11 cellular contexts compared by ENCODE assay signal in the genomic region with DNA sequence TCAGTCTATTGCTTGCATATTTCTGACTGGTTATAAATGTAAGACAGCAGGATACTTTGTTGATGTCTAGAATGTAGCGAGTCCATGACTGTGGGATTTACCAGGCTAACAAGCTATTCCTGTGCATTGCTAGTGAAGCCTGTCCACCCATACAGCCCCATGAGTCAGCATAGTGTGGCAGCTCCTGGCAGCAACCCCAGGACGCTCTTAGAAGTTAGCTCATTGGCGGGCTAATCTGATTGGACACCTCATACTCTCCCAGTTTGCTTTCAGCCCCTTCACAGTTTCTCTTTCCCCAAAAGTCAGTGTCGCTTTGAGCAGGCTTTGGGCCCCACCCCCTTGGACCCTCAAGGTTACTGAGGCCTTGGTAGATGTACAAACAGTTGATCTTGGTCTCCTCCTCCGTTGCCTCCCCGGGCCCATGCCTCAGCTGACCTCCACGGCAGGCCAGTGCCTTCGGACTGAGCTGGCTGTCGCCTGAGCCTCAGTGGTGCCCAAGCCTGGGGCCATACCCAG.
DNase-seq lines count a peak whose midpoint lies in the region; ATAC-seq, FAIRE-seq and TF ChIP-seq lines count a peak whose summit lies in the region.
"Had no signal": no experiment of that assay in that cellular context is flagged by ENCODE, and none has a peak within 500 bp of the region (broad histone marks: within the 10 kb centered on the region; RNA-seq: fewer than 3 reads in every experiment).

No MANE protein-coding gene starts in this region.

- no peak for ATAC-seq in GM19395 (IDR thresholded peaks at IDR 0.05; ENCODE audit: unreplicated experiment)

- no peak for TF ChIP-seq POLR2A in erythroblast (IDR thresholded peaks at IDR 0.05; ENCODE audit: low read length)

- no peak overlapping the region for H3K27ac ChIP-seq in substantia nigra (ENCODE audit: low read depth, low read length, poor library complexity, severe bottlenecking)
- H3K27ac ChIP-seq: HL-60, neural progenitor cell had no signal

- FAIRE-seq in RCC 7860 (lab: Jason Lieb, UNC) = peak; percentile 85

- intact Hi-C loops in posterior cingulate gyrus (cut with DNase I) = no loop called here

- DNase-seq in EL (peak; percentile 93), RCC 7860 (ENCODE audit: low spot score) (peak; percentile 69), erythroblast (lab: John Stamatoyannopoulos, UW) (peak; percentile 93 to 94), posterior cingulate gyrus (peak in 6 of 10 donors; percentile 37 to 94 (median 59)), NCI-H1417 treated with DMSO at 0.1 percent for 48 hours (lab: John Stamatoyannopoulos, UW) (no peak), NCI-H1436 treated with DMSO at 0.1 percent for 48 hours (lab: John Stamatoyannopoulos, UW) (no peak), substantia nigra (lab: John Stamatoyannopoulos, UW) (no peak)
- DNase-seq: trophoblast cell had no signal

Comparison
In these comparisons a context has a peak if more than half of its experiments do, and no peak if none do; other contexts are left out.
1. DNase-seq: peak in EL (single experiment), RCC 7860 (single experiment), erythroblast (2 of 2) and posterior cingulate gyrus (6 of 10); none in NCI-H1417 treated with DMSO at 0.1 percent for 48 hours (single experiment), NCI-H1436 treated with DMSO at 0.1 percent for 48 hours (single experiment) and substantia nigra (0 of 49).